16 cellular contexts compared by ENCODE assay signal in the genomic region with DNA sequence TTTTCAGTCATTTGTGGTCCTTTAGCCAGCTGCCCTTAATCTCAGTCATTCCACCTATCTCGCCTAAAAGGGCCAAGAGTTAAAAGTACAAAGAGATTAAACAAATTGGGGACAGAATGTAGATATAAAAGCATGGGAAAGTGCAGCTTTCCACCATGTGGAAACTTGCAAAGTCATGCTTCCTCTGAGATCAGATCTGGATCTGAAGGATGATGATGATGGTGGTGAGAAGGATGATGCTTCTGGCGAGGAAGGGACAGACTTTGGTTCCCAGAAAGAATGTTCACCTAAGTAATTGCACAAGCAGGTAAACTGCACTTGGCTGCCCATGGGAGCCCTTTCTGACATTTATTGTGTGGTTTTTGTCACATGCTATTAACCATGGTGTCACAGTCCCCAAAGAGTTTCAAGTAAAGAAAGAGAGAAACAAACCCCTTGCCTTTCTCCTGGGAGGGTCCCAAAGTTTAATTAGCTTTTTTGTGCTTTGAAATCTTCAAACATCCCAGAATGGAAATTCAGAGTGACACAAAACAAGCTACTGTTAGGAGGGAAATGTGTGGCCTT. TPM values are rescaled to one million over a fixed set of nuclear protein-coding genes. Genes with fewer than 3 reads are reported as not detected.
DNase-seq lines count a peak whose midpoint lies in the region; ATAC-seq, FAIRE-seq and TF ChIP-seq lines count a peak whose summit lies in the region.
"Had no signal": no experiment of that assay in that cellular context is flagged by ENCODE, and none has a peak within 500 bp of the region (broad histone marks: within the 10 kb centered on the region; RNA-seq: fewer than 3 reads in every experiment).

No MANE protein-coding gene starts in this region.

- TF ChIP-seq CTCF in dorsolateral prefrontal cortex (IDR thresholded peaks at IDR 0.05 in 54 of 56, conservative IDR thresholded peaks at IDR 0.05 in 2 of 56; ENCODE audit: low read depth in 1 of 56, partially characterized antibody in 56 of 56) (no peak), parathyroid adenoma (IDR thresholded peaks at IDR 0.05) (no peak), uterus (IDR thresholded peaks at IDR 0.05) (no peak), pancreas (IDR thresholded peaks at IDR 0.05) (no peak)

- no peaks in the 10 kb centered on the region for H3K27me3 ChIP-seq in right cardiac atrium (ENCODE audit: control insufficient read depth, insufficient read depth)
- H3K27me3 ChIP-seq in dorsolateral prefrontal cortex = no peaks in the 10 kb centered on the region
- H3K27me3 ChIP-seq in parathyroid adenoma (ENCODE audit: control insufficient read depth, insufficient read depth, low read length) = no peaks in the 10 kb centered on the region
- H3K27me3 ChIP-seq in uterus = no peaks in the 10 kb centered on the region
- H3K27me3 ChIP-seq in pancreas = no peaks in the 10 kb centered on the region
- H3K27me3 ChIP-seq: BE2C, MG63 had no signal

- 73% methylated on average over 2 of the region's 2 CpGs for WGBS in right cardiac atrium
- 56 to 66% methylated on average over 2 of the region's 2 CpGs for WGBS in pancreas, 2 donors

- no peak overlapping the region for H2AFZ ChIP-seq in parathyroid adenoma

- no peak overlapping the region for H3K4me2 ChIP-seq in parathyroid adenoma (ENCODE audit: low read length)
- H3K4me2 ChIP-seq: smooth muscle cell had no signal

- ATAC-seq in right cardiac atrium (no peak), pancreas (no peak)
- ATAC-seq: natural killer cell treated with Interleukin-12 subunit alpha and Interleukin-12 subunit beta and Interleukin-15 and Interleukin-18, amount 100 ng/mL, for 72 hours had no signal

- no peak overlapping the region for H3K4me3 ChIP-seq in right cardiac atrium (ENCODE audit: low read length)
- H3K4me3 ChIP-seq in dorsolateral prefrontal cortex = no peak overlapping the region
- no peak overlapping the region for H3K4me3 ChIP-seq in parathyroid adenoma (ENCODE audit: low read depth, low read length)
- no peak overlapping the region for H3K4me3 ChIP-seq in uterus
- H3K4me3 ChIP-seq in pancreas = no peak overlapping the region
- H3K4me3 ChIP-seq: MG63, smooth muscle cell had no signal

- H3K4me1 ChIP-seq in right cardiac atrium (ENCODE audit: control insufficient read depth, insufficient read depth, low read length) = peaks cover 27% of the 10 kb centered on the region
- H3K4me1 ChIP-seq in parathyroid adenoma = no peaks in the 10 kb centered on the region
- H3K4me1 ChIP-seq in uterus = peaks cover 15 to 17% of the 10 kb centered on the region in 2 donors
- H3K4me1 ChIP-seq in pancreas = no peaks in the 10 kb centered on the region

- no peaks in the 10 kb centered on the region for H3K9me3 ChIP-seq in right cardiac atrium (ENCODE audit: control insufficient read depth, low read length)
- H3K9me3 ChIP-seq in parathyroid adenoma (ENCODE audit: control insufficient read depth, low read length) = no peaks in the 10 kb centered on the region
- H3K9me3 ChIP-seq in uterus = no peaks in the 10 kb centered on the region
- no peaks in the 10 kb centered on the region for H3K9me3 ChIP-seq in pancreas
- H3K9me3 ChIP-seq: BE2C had no signal

- H3K36me3 ChIP-seq in parathyroid adenoma (ENCODE audit: control insufficient read depth, insufficient read depth, low read length) (no peaks in the 10 kb centered on the region), uterus (no peaks in the 10 kb centered on the region), pancreas (no peaks in the 10 kb centered on the region)

- DNase-seq in right cardiac atrium (no peak), cardiac septum (ENCODE audit: low spot score) (no peak), dorsolateral prefrontal cortex (no peak), uterus (no peak), cerebellum (ENCODE audit: low spot score) (no peak), pancreas (no peak), posterior cingulate gyrus (no peak)
- DNase-seq: activated CD4-positive, alpha-beta T cell treated with anti-CD3 and anti-CD28 coated beads for 4 hours; BE2C; DMS79; MG63; NCI-H2029 treated with DMSO at 0.1 percent for 48 hours; NCI-H82 had no signal

- no peak for FAIRE-seq in pancreas (lab: Jason Lieb, UNC)

- no peak for TF ChIP-seq POLR2A in uterus (IDR thresholded peaks at IDR 0.05)

- peak overlapping the region; percentile 30 for H3K27ac ChIP-seq in right cardiac atrium (ENCODE audit: low read length)
- H3K27ac ChIP-seq in dorsolateral prefrontal cortex = peak overlapping the region in 51 of 59 donors; percentile 0 to 94 (median 69)
- peak overlapping the region; percentile 21 for H3K27ac ChIP-seq in parathyroid adenoma
- peak overlapping the region; percentile 82 to 100 for H3K27ac ChIP-seq in uterus
- no peak overlapping the region for H3K27ac ChIP-seq in pancreas

- intact Hi-C loops in right cardiac atrium (cut with DNase I) (no loop called here), cardiac septum (cut with DNase I) (loop anchor here (5.0 kb wide), 2 partner anchors 36 to 44 kb away; a partner anchor contains a TSS), dorsolateral prefrontal cortex (cut with DNase I) (no loop called here), uterus (cut with DNase I; ENCODE audit: low total_unique reads) (no loop called here), pancreas (cut with DNase I) (no loop called here), posterior cingulate gyrus (cut with DNase I) (no loop called here)

- no peak overlapping the region for H3K9ac ChIP-seq in parathyroid adenoma

- H3K79me2 ChIP-seq in parathyroid adenoma = peaks cover 21% of the 10 kb centered on the region

RNA-seq across cellular contexts. Expression of a gene that starts 34.7 kb away (rescaled TPM):
- total RNA-seq in right cardiac atrium = 10 to 100 TPM; 18.2 to 35.6 (median 27.0) TPM
- 6.0 TPM for polyA plus RNA-seq in right cardiac atrium
- 34.4 TPM for total RNA-seq in cardiac septum
- 10 to 100 TPM; 28.9 to 88.4 (median 49.9) TPM for total RNA-seq in dorsolateral prefrontal cortex
- total RNA-seq in uterus = 10 to 100 TPM; 20.9 to 96.0 (median 39.4) TPM
- total RNA-seq in cerebellum = 60.2 TPM
- 10 to 100 TPM in 1 of 6 donors, 1 to 10 TPM in 5; 2.4 to 15.0 (median 6.8) TPM for total RNA-seq in pancreas
- polyA plus RNA-seq in pancreas = 1 to 10 TPM; 2.5 to 3.1 TPM

Comparison
In these comparisons a context has a peak if more than half of its experiments do, and no peak if none do; other contexts are left out.
1. H3K27ac ChIP-seq: peak in right cardiac atrium (single experiment), dorsolateral prefrontal cortex (51 of 59), parathyroid adenoma (single experiment) and uterus (2 of 2); none in pancreas (0 of 4).